Comparison of ENCODE assay signal across 8 cellular contexts in the genomic region with DNA sequence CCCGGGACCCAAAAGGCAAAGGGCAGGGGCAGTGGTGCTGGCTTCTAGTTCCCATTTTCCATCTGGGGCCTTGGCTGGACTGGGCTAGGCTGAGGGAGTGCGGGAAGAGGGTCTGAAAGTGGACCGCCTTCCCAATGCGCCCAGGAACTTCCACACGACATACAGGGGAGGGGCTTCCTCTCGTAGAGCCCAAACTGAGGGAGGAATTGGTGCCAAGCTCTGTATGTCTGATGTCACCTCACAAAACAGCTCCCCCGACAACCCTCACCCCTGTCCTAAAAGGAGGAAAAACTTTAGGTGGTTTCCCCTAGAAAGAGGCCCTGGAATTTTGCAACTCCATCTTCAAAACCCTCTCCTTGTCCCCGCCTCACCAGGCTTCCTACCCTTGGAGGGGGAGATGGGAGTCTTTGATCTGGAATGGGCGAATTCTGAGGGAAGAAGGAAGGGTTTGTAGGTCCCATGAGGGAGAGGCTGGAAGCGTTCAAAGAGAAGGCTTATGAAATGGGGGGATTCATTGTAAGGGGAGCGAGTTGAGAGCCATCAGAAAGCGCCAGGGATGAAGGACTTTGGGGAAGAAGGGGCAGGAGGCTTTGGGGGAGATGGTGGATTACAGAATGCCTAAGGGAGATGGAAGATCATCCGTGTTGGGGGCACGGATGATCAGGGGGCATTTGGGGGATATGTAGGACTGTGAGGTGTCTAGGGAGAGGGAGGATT. TPM values are rescaled to one million over a fixed set of nuclear protein-coding genes. Genes with fewer than 3 reads are reported as not detected.
A peak's percentile ranks its signal among the peaks of the same experiment; 100 is the strongest.
DNase-seq lines count a peak whose midpoint lies in the region; ATAC-seq and TF ChIP-seq lines count a peak whose summit lies in the region.

No MANE protein-coding gene starts in this region.

- no peak for DNase-seq in A673 (ENCODE audit: low spot score)
- DNase-seq in HCT116 (ENCODE audit: low read depth, low spot score), result no peak
- no peak for DNase-seq in astrocyte of the spinal cord (ENCODE audit: low read depth, low spot score)
- DNase-seq in thyroid gland, result no peak
- no peak for DNase-seq in RKO (ENCODE audit: low spot score)
- DNase-seq in NCI-H1105 treated with DMSO at 0.1 percent for 48 hours (lab: John Stamatoyannopoulos, UW), result no peak

- peak overlapping the region; percentile 37 for H3K27ac ChIP-seq in A673 (ENCODE audit: low read depth, low read length, poor library complexity, severe bottlenecking)
- H3K27ac ChIP-seq in HCT116 (ENCODE audit: low read depth, low read length), result peak overlapping the region; percentile 35; the same call in 1 of the 2 replicates
- H3K27ac ChIP-seq in liver (ENCODE audit: low read depth in 1 of 2, low read length in 2 of 2), result peak overlapping the region; percentile 58 to 70
- H3K27ac ChIP-seq in thyroid gland, result peak overlapping the region in 2 of 3 donors; percentile 54 to 66

- no peaks in the 10 kb centered on the region for H3K9me3 ChIP-seq in A673 (ENCODE audit: low read depth, low read length, poor library complexity, severe bottlenecking)
- H3K9me3 ChIP-seq in HCT116 (ENCODE audit: control insufficient read depth in 1 of 2, insufficient read depth in 1 of 2, low read depth in 1 of 2, low read length in 2 of 2), result no peaks in the 10 kb centered on the region
- H3K9me3 ChIP-seq in liver (ENCODE audit: control insufficient read depth in 4 of 4, low read length in 3 of 4), result no peaks in the 10 kb centered on the region
- H3K9me3 ChIP-seq in thyroid gland, result no peaks in the 10 kb centered on the region

- RAD21 ChIA-PET in HCT116 (lab: Charles Lee; ENCODE audit: low non-redundant PET in 1 of 2, low total read pairs in 2 of 2, uncharacterized antibody in 2 of 2, unreplicated experiment in 2 of 2), result no interaction called here

- H2AFZ ChIP-seq in HCT116 (ENCODE audit: low read depth, low read length, poor library complexity, severe bottlenecking), result no peak overlapping the region

- H3K9ac ChIP-seq in HCT116 (ENCODE audit: low read length) (peak overlapping the region; percentile 75), liver (ENCODE audit: low read depth in 1 of 2, low read length in 2 of 2) (peak overlapping the region; percentile 74 to 86)

- H3K4me3 ChIP-seq in A673 (ENCODE audit: low read depth, low read length, poor library complexity, severe bottlenecking) (peak overlapping the region; percentile 65), HCT116 (replicated peaks in 1 of 2; ENCODE audit: low read depth in 1 of 2, low read length in 2 of 2) (peak overlapping the region; percentile 79 to 94), astrocyte of the spinal cord (ENCODE audit: low read depth, low read length) (peak overlapping the region; percentile 72), liver (ENCODE audit: low read depth in 1 of 3, low read length in 3 of 3) (peak overlapping the region; percentile 74 to 97 (median 84)), thyroid gland (replicated peaks in 1 of 3) (peak overlapping the region; percentile 53 to 67 (median 61))

- no peaks in the 10 kb centered on the region for H4K20me1 ChIP-seq in HCT116 (ENCODE audit: insufficient read depth)

- in situ Hi-C loops in astrocyte of the spinal cord (cut with HindIII; ENCODE audit: low sequenced_read_pairs), result no loop called here

- TF ChIP-seq POLR2A in HCT116 (IDR thresholded peaks at IDR 0.05; ENCODE audit: borderline replicate concordance, extremely low read depth, insufficient read depth, insufficient read length) (no peak), thyroid gland (IDR thresholded peaks at IDR 0.05) (no peak)

- WGBS in liver, result 30% methylated on average over 14 of the region's 14 CpGs
- WGBS in thyroid gland, 2 donors, result 4 to 5% methylated on average over 14 of the region's 14 CpGs

- H3K36me3 ChIP-seq in A673 (ENCODE audit: insufficient read depth, low read length, poor library complexity, severe bottlenecking) (no peaks in the 10 kb centered on the region), HCT116 (ENCODE audit: control insufficient read depth in 1 of 2, insufficient read depth in 2 of 2, low read length in 2 of 2) (no peaks in the 10 kb centered on the region), liver (ENCODE audit: control insufficient read depth in 4 of 4, insufficient read depth in 3 of 4, low read depth in 1 of 4, low read length in 3 of 4) (no peaks in the 10 kb centered on the region), thyroid gland (no peaks in the 10 kb centered on the region)

- POLR2A ChIA-PET in A673 (lab: Charles Lee; ENCODE audit: low non-redundant PET), result no interaction called here
- POLR2A ChIA-PET in HCT116 (lab: Charles Lee), result no interaction called here

- CTCF ChIA-PET in A673 (lab: Charles Lee), result no interaction called here
- CTCF ChIA-PET in HCT116 (lab: Charles Lee), result no interaction called here

- peaks cover 33% of the 10 kb centered on the region for H3K79me2 ChIP-seq in HCT116 (ENCODE audit: insufficient read depth, low read length)

- peaks cover 5% of the 10 kb centered on the region for H3K4me1 ChIP-seq in A673 (ENCODE audit: insufficient read depth, low read length, poor library complexity, severe bottlenecking)
- peaks cover 20 to 32% of the 10 kb centered on the region in 2 experiments for H3K4me1 ChIP-seq in HCT116 (ENCODE audit: control insufficient read depth in 1 of 2, insufficient read depth in 2 of 2, low read length in 2 of 2)
- H3K4me1 ChIP-seq in liver (ENCODE audit: control insufficient read depth in 4 of 4, insufficient read depth in 4 of 4, low read length in 3 of 4), result peaks cover 6 to 19% (median 15%) of the 10 kb centered on the region in 4 donors
- H3K4me1 ChIP-seq in thyroid gland, result peaks cover 37 to 47% of the 10 kb centered on the region in 2 donors

- peak overlapping the region; percentile 96 for H3K4me2 ChIP-seq in HCT116 (ENCODE audit: low read length)

- ATAC-seq in HCT116 (no peak), GM19328 (IDR thresholded peaks at IDR 0.05; ENCODE audit: unreplicated experiment) (no peak)

- TF ChIP-seq RAD21 in HCT116 (IDR thresholded peaks at IDR 0.05; ENCODE audit: low read depth) (no peak), liver (IDR thresholded peaks at IDR 0.05) (no peak)

- intact Hi-C loops in A673 (cut with micrococcal nuclease; ENCODE audit: unreplicated experiment) (loop anchor here (1.0 kb wide), 1 partner anchor 74 kb away; no protein-coding TSS in a partner anchor), HCT116 (cut with micrococcal nuclease) (loop anchor here (2.0 kb wide), 1 partner anchor 75 kb away; no protein-coding TSS in a partner anchor), thyroid gland (cut with DNase I) (loop anchor here (5.0 kb wide), 1 partner anchor 72 kb away; no protein-coding TSS in a partner anchor)

- BruUV-seq in A673 (replicated peaks; lab: Mats Ljungman, UMichigan), result no TSS peak
- TSS peak; percentile 52 for BruUV-seq in HCT116 (replicated peaks; lab: Mats Ljungman, UMichigan)

- peaks cover 4% of the 10 kb centered on the region for H3K27me3 ChIP-seq in A673 (replicated peaks; ENCODE audit: insufficient read depth, low read depth, low read length, poor library complexity)
- no peaks in the 10 kb centered on the region for H3K27me3 ChIP-seq in HCT116 (ENCODE audit: insufficient read depth, low read length)
- H3K27me3 ChIP-seq in liver (ENCODE audit: control insufficient read depth in 4 of 4, insufficient read depth in 4 of 4, low read length in 3 of 4), result no peaks in the 10 kb centered on the region
- no peaks in the 10 kb centered on the region for H3K27me3 ChIP-seq in thyroid gland

- H3K9me2 ChIP-seq in HCT116 (ENCODE audit: insufficient read depth), result no peaks in the 10 kb centered on the region

- TF ChIP-seq CTCF in A673 (conservative IDR thresholded peaks at IDR 0.05; ENCODE audit: low read depth, low read length), result no peak
- no peak for TF ChIP-seq CTCF in HCT116 (IDR thresholded peaks at IDR 0.05 in 2 of 3, conservative IDR thresholded peaks at IDR 0.05 in 1 of 3; ENCODE audit: borderline replicate concordance in 1 of 3, insufficient read depth in 1 of 3, low read depth in 2 of 3, low read length in 2 of 3)
- no peak for TF ChIP-seq CTCF in astrocyte of the spinal cord (IDR thresholded peaks at IDR 0.05; ENCODE audit: low read depth, low read length)
- TF ChIP-seq CTCF in liver (IDR thresholded peaks at IDR 0.05; ENCODE audit: low read depth, low read length, missing input control), result no peak
- no peak for TF ChIP-seq CTCF in thyroid gland (IDR thresholded peaks at IDR 0.05)

TF ChIP-seq in HCT116, 20 proteins besides CTCF, POLR2A, EP300 and RAD21 (continues in another document):
- TF ChIP-seq FOSL1 (IDR thresholded peaks at IDR 0.05; ENCODE audit: low read depth) (no peak), SIN3A (IDR thresholded peaks at IDR 0.05; ENCODE audit: low read depth) (no peak), TCF7L2 (IDR thresholded peaks at IDR 0.05; ENCODE audit: borderline replicate concordance, extremely low read depth, insufficient read depth, insufficient read length) (no peak), EZH2 (IDR thresholded peaks at IDR 0.05) (no peak), CBX3 (IDR thresholded peaks at IDR 0.05; ENCODE audit: low read depth) (no peak)
- TF ChIP-seq, protein P1, sequence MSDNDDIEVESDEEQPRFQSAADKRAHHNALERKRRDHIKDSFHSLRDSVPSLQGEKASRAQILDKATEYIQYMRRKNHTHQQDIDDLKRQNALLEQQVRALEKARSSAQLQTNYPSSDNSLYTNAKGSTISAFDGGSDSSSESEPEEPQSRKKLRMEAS (IDR thresholded peaks at IDR 0.05), result no peak

TF ChIP-seq in liver, 16 proteins besides CTCF, POLR2A, EP300 and RAD21 (continues in another document):
- TF ChIP-seq ATF3 (IDR thresholded peaks at IDR 0.05), result no peak
- TF ChIP-seq RXRA (IDR thresholded peaks at IDR 0.05), result no peak
- no peak for TF ChIP-seq HNF4A (conservative IDR thresholded peaks at IDR 0.05)
- no peak for TF ChIP-seq FOXA2 (IDR thresholded peaks at IDR 0.05)

RNA-seq across cellular contexts. Expression of gene GLTP, which starts 0.9 kb away (rescaled TPM):
- 20.2 and 20.7 TPM in 2 replicates for total RNA-seq in A673 (2021)
- total RNA-seq in HCT116 (2021; ENCODE audit: unreplicated experiment), result 26.6 TPM
- polyA plus RNA-seq in HCT116 (2012), result 32.5 and 54.4 TPM in 2 replicates
- total RNA-seq in liver, result 1 to 10 TPM; 8.5 TPM
- polyA plus RNA-seq in liver, result 10 to 100 TPM in 1 of 2 donors, 1 to 10 TPM in 1; 9.0 to 12.8 TPM
- 10 to 100 TPM; 49.9 to 72.0 (median 60.2) TPM for total RNA-seq in thyroid gland

RNA-seq across cellular contexts. Expression of gene TCHP, which starts 20.6 kb away (rescaled TPM):
- total RNA-seq in A673 (2021) (33.4 and 40.4 TPM in 2 replicates), HCT116 (2021; ENCODE audit: unreplicated experiment) (17.3 TPM), liver (1 to 10 TPM; 5.4 to 9.8 TPM), thyroid gland (10 to 100 TPM; 16.4 to 25.8 (median 24.3) TPM)
- 10.2 and 12.3 TPM in 2 replicates for polyA plus RNA-seq in HCT116 (2012)
- polyA plus RNA-seq in liver, result 1 to 10 TPM; 5.0 to 5.1 TPM

RNA-seq across cellular contexts. Expression of gene TRPV4, which starts 46.3 kb away (rescaled TPM):
- 0.11 and 0.33 TPM in 2 replicates for total RNA-seq in A673 (2021)
- 0.54 TPM for total RNA-seq in HCT116 (2021; ENCODE audit: unreplicated experiment)
- polyA plus RNA-seq in HCT116 (2012), result 0.30 and 0.36 TPM in 2 replicates
- 1 to 10 TPM; 1.3 to 9.6 TPM for total RNA-seq in liver
- polyA plus RNA-seq in liver, result 1 to 10 TPM; 2.9 to 4.9 TPM
- total RNA-seq in thyroid gland, result 1 to 10 TPM in 2 of 4 donors, under 1 TPM in 1, not detected in 1; 0.39 to 1.6 (median 1.3) TPM
